10 cellular contexts compared by ENCODE assay signal in genomic region chr16:87789437-87790277, GRCh38. TPM values are rescaled to one million over a fixed set of nuclear protein-coding genes. Genes with fewer than 3 reads are reported as not detected.
A peak's percentile ranks its signal among the peaks of the same experiment; 100 is the strongest.
DNase-seq lines count a peak whose midpoint lies in the region; ATAC-seq and TF ChIP-seq lines count a peak whose summit lies in the region.
"Had no signal": no experiment of that assay in that cellular context is flagged by ENCODE, and none has a peak within 500 bp of the region (broad histone marks: within the 10 kb centered on the region; RNA-seq: fewer than 3 reads in every experiment).

No MANE protein-coding gene starts in this region.

- H3K27me3 ChIP-seq in BJ (ENCODE audit: control insufficient read depth, insufficient read depth, low read length) (no peaks in the 10 kb centered on the region), MG63 (no peaks in the 10 kb centered on the region)

- no peak for TF ChIP-seq CTCF in BJ (IDR thresholded peaks at IDR 0.05; ENCODE audit: insufficient read depth, low read depth, low read length)
- no peak for TF ChIP-seq CTCF in epithelial cell of proximal tubule (conservative IDR thresholded peaks at IDR 0.05; ENCODE audit: low read depth, low read length)

- H3K4me3 ChIP-seq in BJ (ENCODE audit: low read depth, low read length) (no peak overlapping the region), MG63 (no peak overlapping the region), epithelial cell of proximal tubule (ENCODE audit: low read depth, low read length) (no peak overlapping the region)

- POLR2A ChIA-PET in BJ (lab: Charles Lee), result no interaction called here

- H3K9me3 ChIP-seq in MG63, result no peaks in the 10 kb centered on the region

- no peaks in the 10 kb centered on the region for H3K36me3 ChIP-seq in BJ (ENCODE audit: control insufficient read depth, insufficient read depth, low read length)
- no peaks in the 10 kb centered on the region for H3K36me3 ChIP-seq in MG63

- ATAC-seq in GM19397 (IDR thresholded peaks at IDR 0.05; ENCODE audit: unreplicated experiment) (no peak), GM19351 (IDR thresholded peaks at IDR 0.05; ENCODE audit: unreplicated experiment) (no peak)

- CTCF ChIA-PET in BJ (lab: Yijun Ruan, JAX), result interaction anchor here (0.6 to 4.1 kb wide), 5 partner anchors 11 to 405 kb away, joined by 3 to 11 read pairs (median 6); no protein-coding TSS in a partner anchor

- DNase-seq in BJ (ENCODE audit: low read depth) (peak; percentile 74), MG63 (peak; percentile 99), epithelial cell of proximal tubule (ENCODE audit: low read depth) (peak; percentile 78), mucosa of gallbladder (ENCODE audit: low spot score) (peak; percentile 75), NCI-H1417 treated with DMSO at 0.1 percent for 48 hours (lab: John Stamatoyannopoulos, UW) (no peak), NCI-H446 (lab: John Stamatoyannopoulos, UW) (no peak)
- DNase-seq: activated CD4-positive, alpha-beta memory T cell treated with anti-CD3 and anti-CD28 coated beads for 36 hours; hippocampal formation had no signal

RNA-seq across cellular contexts. Expression of gene KLHDC4, which starts 23.9 kb away (rescaled TPM):
- polyA plus RNA-seq in BJ (2011; rRNA removed), result 12.3 and 16.1 TPM in 2 replicates
- 10.3 and 17.1 TPM in 2 replicates for polyA minus RNA-seq in BJ (2011; rRNA and poly(A)+ RNA removed)
- total RNA-seq in MG63 (2014; rRNA removed; shearing (Covaris generic); ENCODE audit: low replicate concordance), result 21.4 and 24.6 TPM in 2 replicates
- total RNA-seq in epithelial cell of proximal tubule, result 29.0 and 45.4 TPM in 2 replicates
- total RNA-seq in mucosa of gallbladder, result 31.8 TPM

Comparison
In these comparisons a context has a peak if more than half of its experiments do, and no peak if none do; other contexts are left out.
1. DNase-seq: peak in BJ (single experiment), MG63 (single experiment), epithelial cell of proximal tubule (single experiment) and mucosa of gallbladder (single experiment); none in NCI-H1417 treated with DMSO at 0.1 percent for 48 hours (single experiment) and NCI-H446 (0 of 2).